ENCODE assay signal across 34 cellular contexts in the genomic region with DNA sequence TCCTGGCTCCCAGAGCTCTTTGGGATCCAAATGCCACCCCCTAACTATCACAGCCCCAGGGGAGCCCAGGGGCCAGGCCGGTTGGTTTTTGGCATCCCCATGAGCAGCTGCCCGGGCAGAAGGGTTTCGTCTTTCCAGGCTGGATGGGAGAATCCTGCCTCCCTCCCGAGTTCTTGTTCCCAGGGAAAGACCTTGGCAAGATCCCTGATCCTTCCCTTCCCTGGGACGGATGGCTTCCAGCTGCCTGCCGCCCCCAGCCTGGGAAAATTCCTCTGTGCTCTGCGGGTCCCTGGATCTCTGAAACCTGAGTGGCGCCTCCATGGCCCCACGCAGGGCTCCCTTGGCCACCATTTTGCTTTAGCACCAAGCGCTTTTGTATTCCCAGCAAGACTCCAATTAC. TPM values are rescaled to one million over a fixed set of nuclear protein-coding genes. Genes with fewer than 3 reads are reported as not detected.
"Had no signal": no experiment of that assay in that cellular context is flagged by ENCODE, and none has a peak within 500 bp of the region (broad histone marks: within the 10 kb centered on the region; RNA-seq: fewer than 3 reads in every experiment).

No MANE protein-coding gene starts in this region.

- H3K4me3 ChIP-seq: ascending aorta, breast epithelium, cardiac muscle cell, colonic mucosa, esophagus squamous epithelium, gastroesophageal sphincter had no signal

- H3K4me1 ChIP-seq: ascending aorta, breast epithelium, colonic mucosa had no signal

- H3K27ac ChIP-seq: ascending aorta, breast epithelium, cardiac muscle cell, colonic mucosa, epithelial cell of prostate, esophagus squamous epithelium, gastroesophageal sphincter, VCaP had no signal

- H3K9me3 ChIP-seq: ascending aorta, breast epithelium, colonic mucosa, esophagus squamous epithelium, gastroesophageal sphincter had no signal

- H3K36me3 ChIP-seq: ascending aorta, breast epithelium, cardiac muscle cell, colonic mucosa, esophagus squamous epithelium, gastroesophageal sphincter had no signal

- H3K27me3 ChIP-seq: ascending aorta, cardiac muscle cell, colonic mucosa had no signal

- DNase-seq: activated CD4-positive, alpha-beta memory T cell treated with anti-CD3 and anti-CD28 coated beads, Interleukin-2, amount 10 ng/mL, durations not matched to agents 7 days and 5 days; activated CD4-positive, alpha-beta T cell treated with anti-CD3 and anti-CD28 coated beads for 1 hour; activated CD4-positive, alpha-beta T cell treated with anti-CD3 and anti-CD28 coated beads for 4 hours; activated CD4-positive, alpha-beta T cell treated with anti-CD3 and anti-CD28 coated beads, Interleukin-2, amount 10 ng/mL, durations not matched to agents 7 days and 5 days; activated CD4-positive, alpha-beta T cell treated with anti-CD3 and anti-CD28 coated beads, Interleukin-2, amount 50 U/mL, for 4 hours; activated CD8-positive, alpha-beta memory T cell treated with anti-CD3 and anti-CD28 coated beads, Interleukin-2, amount 50 U/mL, for 48 hours; activated gamma-delta T cell; activated naive CD4-positive, alpha-beta T cell; activated naive CD4-positive, alpha-beta T cell treated with anti-CD3 and anti-CD28 coated beads, Interleukin-2, amount 10 ng/mL, durations not matched to agents 7 days and 5 days; activated naive CD8-positive, alpha-beta T cell treated with anti-CD3 and anti-CD28 coated beads, Interleukin-2, amount 10 ng/mL, durations not matched to agents 7 days and 5 days; activated T-cell treated with anti-CD3 and anti-CD28 coated beads for 4 hours; activated T-cell treated with anti-CD3 and anti-CD28 coated beads, Interleukin-2, amount 50 U/mL, for 24 hours; activated T-cell treated with anti-CD3 and anti-CD28 coated beads, Interleukin-2, amount 50 U/mL, for 72 hours; central memory CD4-positive, alpha-beta T cell; cerebellar nuclear complex; colonic mucosa; effector CD8-positive, alpha-beta T cell; esophagus squamous epithelium; foreskin melanocyte; T-helper 2 cell had no signal

RNA-seq across cellular contexts. Expression of a gene that starts 55.6 kb away (rescaled TPM):
- total RNA-seq: activated CD4-positive, alpha-beta memory T cell treated with anti-CD3 and anti-CD28 coated beads, Interleukin-2, amount 10 ng/mL, durations not matched to agents 7 days and 5 days; activated CD4-positive, alpha-beta T cell treated with anti-CD3 and anti-CD28 coated beads, Interleukin-2, amount 10 ng/mL, durations not matched to agents 7 days and 5 days; activated naive CD4-positive, alpha-beta T cell treated with anti-CD3 and anti-CD28 coated beads, Interleukin-2, amount 50 U/mL, for 72 hours; activated naive CD8-positive, alpha-beta T cell treated with anti-CD3 and anti-CD28 coated beads, Interleukin-2, amount 10 ng/mL, durations not matched to agents 7 days and 5 days; activated T-cell treated with anti-CD3 and anti-CD28 coated beads, Interleukin-2, amount 50 U/mL, for 72 hours; ascending aorta; breast epithelium; cardiac muscle cell; colonic mucosa; dermis microvascular lymphatic vessel endothelial cell; endothelial cell of umbilical vein; esophagus squamous epithelium; fibroblast of lung; fibroblast of villous mesenchyme; gastroesophageal sphincter; glomerular endothelial cell; T-helper 1 cell treated with Interleukin-12 subunit alpha and Interleukin-12 subunit beta and Interleukin-4 antibody, amounts not matched to agents 30 ng/mL and 1 ng/mL, for 36 hours; WTC11 had no signal
- polyA plus RNA-seq: cardiac muscle cell, endothelial cell of umbilical vein, fibroblast of lung had no signal
